In genomic region chr12:40224439-40225291, GRCh38 we compare ENCODE assay signal across 9 cellular contexts. TPM values are rescaled to one million over a fixed set of nuclear protein-coding genes. Genes with fewer than 3 reads are reported as not detected.
A peak's percentile ranks its signal among the peaks of the same experiment; 100 is the strongest.
DNase-seq lines count a peak whose midpoint lies in the region; ATAC-seq, FAIRE-seq and TF ChIP-seq lines count a peak whose summit lies in the region.
"Had no signal": no experiment of that assay in that cellular context is flagged by ENCODE, and none has a peak within 500 bp of the region (broad histone marks: within the 10 kb centered on the region; RNA-seq: fewer than 3 reads in every experiment).

LRRK2 (plus strand) TSS chr12:40224997; CDS start chr12:40225132, 135 bp downstream.

- intact Hi-C loops in kidney (cut with DNase I) = loop anchor here (10.0 kb wide), 1 partner anchor 70 kb away; no protein-coding TSS in a partner anchor

- H3K27me3 ChIP-seq in HUES6 (ENCODE audit: control insufficient read depth, insufficient read depth, low read length) = peaks cover 43% of the 10 kb centered on the region

- no peaks in the 10 kb centered on the region for H3K4me1 ChIP-seq in HUES6 (ENCODE audit: control insufficient read depth, insufficient read depth, low read length)
- peaks cover 0 to 11% of the 10 kb centered on the region in 2 donors for H3K4me1 ChIP-seq in kidney (ENCODE audit: control insufficient read depth in 1 of 2, insufficient read depth in 1 of 2, low read depth in 1 of 2, low read length in 2 of 2)

- TF ChIP-seq CTCF in cardiac fibroblast (IDR thresholded peaks at IDR 0.05; ENCODE audit: low read depth, low read length) = no peak
- TF ChIP-seq CTCF in kidney (IDR thresholded peaks at IDR 0.05; ENCODE audit: borderline replicate concordance, extremely low read depth, insufficient read depth) = no peak

- no peak for FAIRE-seq in kidney (lab: Jason Lieb, UNC)

- peak; percentile 54 for ATAC-seq in GM21423 (IDR thresholded peaks at IDR 0.05; ENCODE audit: unreplicated experiment)

- DNase-seq in DMS53 treated with DMSO at 0.1 percent for 48 hours (lab: John Stamatoyannopoulos, UW; ENCODE audit: unreplicated experiment) = peak; percentile 41
- DNase-seq in UCSD-AML1 (lab: John Stamatoyannopoulos, UW; ENCODE audit: unreplicated experiment) = peak; percentile 11
- DNase-seq in cardiac fibroblast (ENCODE audit: low read depth in 2 of 2) = peak; percentile 60 to 64
- DNase-seq in kidney = peak; percentile 95
- peak; percentile 2 for DNase-seq in stimulated activated CD4-positive, alpha-beta T cell treated with anti-CD3 and anti-CD28 coated beads, Interleukin-15, amount 100 ng/mL, for 1 hour (ENCODE audit: low read depth in 1 of 2, low spot score in 1 of 2)
- DNase-seq in OCI-M2 (lab: John Stamatoyannopoulos, UW; ENCODE audit: unreplicated experiment) = no peak

- peak within 1 kb of the TSS; percentile 69 for H3K4me3 ChIP-seq in HUES6 (ENCODE audit: low read depth, low read length)
- peak within 1 kb of the TSS; percentile 51 to 57 for H3K4me3 ChIP-seq in cardiac fibroblast (replicated peaks in 1 of 2; ENCODE audit: low read depth in 2 of 2, low read length in 2 of 2)
- peak within 1 kb of the TSS; percentile 89 to 90 for H3K4me3 ChIP-seq in kidney (ENCODE audit: low read length in 2 of 2)

- H3K36me3 ChIP-seq in HUES6 (ENCODE audit: control insufficient read depth, insufficient read depth, low read length) (no peaks in the 10 kb centered on the region), kidney (ENCODE audit: control insufficient read depth in 1 of 2, insufficient read depth in 2 of 2, low read length in 2 of 2) (no peaks in the 10 kb centered on the region)

- H3K9ac ChIP-seq in HUES6 (ENCODE audit: low read length) = peak within 1 kb of the TSS; percentile 45
- peak within 1 kb of the TSS; percentile 88 to 97 for H3K9ac ChIP-seq in kidney (ENCODE audit: low read length in 2 of 2)

- H3K27ac ChIP-seq in HUES6 (ENCODE audit: low read depth, low read length) = no peak within 1 kb of the TSS
- H3K27ac ChIP-seq in kidney (ENCODE audit: low read depth in 2 of 2, low read length in 2 of 2) = peak within 1 kb of the TSS; percentile 93 to 94
- H3K27ac ChIP-seq: epithelial cell of prostate had no signal

- H3K9me3 ChIP-seq in HUES6 (ENCODE audit: control insufficient read depth, insufficient read depth, low read depth, low read length) (no peaks in the 10 kb centered on the region), kidney (ENCODE audit: control insufficient read depth in 1 of 2, low read length in 2 of 2) (no peaks in the 10 kb centered on the region)

RNA-seq across cellular contexts. Expression of gene LRRK2, which starts in this region (rescaled TPM):
- total RNA-seq in kidney = 110 TPM
- 8.6 TPM for polyA plus RNA-seq in kidney (ENCODE audit: insufficient read depth, low read depth, low replicate concordance)
